8 cellular contexts compared by ENCODE assay signal in genomic region chr11:33773399-33774355, GRCh38. TPM values are rescaled to one million over a fixed set of nuclear protein-coding genes. Genes with fewer than 3 reads are reported as not detected.
DNase-seq lines count a peak whose midpoint lies in the region; ATAC-seq and TF ChIP-seq lines count a peak whose summit lies in the region.

No MANE protein-coding gene starts in this region.

- no peaks in the 10 kb centered on the region for H3K27me3 ChIP-seq in PC-3 (ENCODE audit: low read length)
- no peaks in the 10 kb centered on the region for H3K27me3 ChIP-seq in left ventricle myocardium inferior (ENCODE audit: low read depth)

- CTCF ChIA-PET in PC-3 (lab: Charles Lee) = no interaction called here

- no peaks in the 10 kb centered on the region for H3K9me2 ChIP-seq in PC-3 (replicated peaks; ENCODE audit: low read length)

- BruUV-seq in PC-3 (replicated peaks; lab: Mats Ljungman, UMichigan) = no TSS peak

- ATAC-seq in HG02970 (IDR thresholded peaks at IDR 0.05; ENCODE audit: low FRiP score, unreplicated experiment) (peak; percentile 23), PC-3 (peak; percentile 45)

- H3K4me1 Mint-ChIP-seq in activated naive CD8-positive, alpha-beta T cell treated with anti-CD3 and anti-CD28 coated beads for 36 hours = peaks cover 38% of the 10 kb centered on the region
- H3K4me1 Mint-ChIP-seq in progenitor cell of endocrine pancreas (ENCODE audit: low read depth) = peaks cover 16% of the 10 kb centered on the region

- H3K27ac ChIP-seq in PC-3 (ENCODE audit: low read length) = peak overlapping the region; percentile 19
- peak overlapping the region; percentile 92 for H3K27ac ChIP-seq in left ventricle myocardium inferior (replicated peaks)

- H4K20me1 ChIP-seq in PC-3 (ENCODE audit: low read length) = peaks cover 9% of the 10 kb centered on the region; the same call in 1 of the 2 replicates

- H3K79me2 ChIP-seq in PC-3 (ENCODE audit: low read length) = peaks cover 44% of the 10 kb centered on the region

- DNase-seq in activated CD4-positive, alpha-beta T cell treated with anti-CD3 and anti-CD28 coated beads for 4 hours = peak; percentile 14 to 60
- no peak for DNase-seq in activated CD4-positive, alpha-beta T cell treated with anti-CD3 and anti-CD28 coated beads for 1 hour
- no peak for DNase-seq in PC-3
- DNase-seq in activated naive CD8-positive, alpha-beta T cell treated with anti-CD3 and anti-CD28 coated beads for 36 hours = peak; percentile 61
- no peak for DNase-seq in left ventricle myocardium inferior
- DNase-seq in progenitor cell of endocrine pancreas (ENCODE audit: low spot score, unreplicated experiment) = peak; percentile 34
- DNase-seq in hippocampal formation (lab: John Stamatoyannopoulos, UW) = no peak

- H3K9me3 ChIP-seq in PC-3 (ENCODE audit: low read length) (no peaks in the 10 kb centered on the region), left ventricle myocardium inferior (replicated peaks) (no peaks in the 10 kb centered on the region)

- TF ChIP-seq CTCF in PC-3 (conservative IDR thresholded peaks at IDR 0.05; ENCODE audit: low read depth, low read length) (no peak), left ventricle myocardium inferior (IDR thresholded peaks at IDR 0.05; ENCODE audit: borderline replicate concordance) (no peak), progenitor cell of endocrine pancreas (IDR thresholded peaks at IDR 0.05; ENCODE audit: unreplicated experiment) (no peak)

- peak overlapping the region; percentile 91 for H3K27ac Mint-ChIP-seq in activated naive CD8-positive, alpha-beta T cell treated with anti-CD3 and anti-CD28 coated beads for 36 hours
- peak overlapping the region; percentile 97 for H3K27ac Mint-ChIP-seq in progenitor cell of endocrine pancreas

- POLR2A ChIA-PET in PC-3 (lab: Charles Lee; ENCODE audit: unreplicated experiment) = interaction anchor here (0.7 kb wide), 1 partner anchor 541 kb away, joined by 3 read pairs; no protein-coding TSS in a partner anchor

- H3F3A ChIP-seq in PC-3 (ENCODE audit: low read length, unreplicated experiment) = no peaks in the 10 kb centered on the region

- peak overlapping the region; percentile 95 for H3K4me2 ChIP-seq in PC-3 (ENCODE audit: low read length)

- peak overlapping the region; percentile 79 for H3K9ac ChIP-seq in PC-3 (ENCODE audit: low read length)

- H3K4me3 Mint-ChIP-seq in activated naive CD8-positive, alpha-beta T cell treated with anti-CD3 and anti-CD28 coated beads for 36 hours = peak overlapping the region; percentile 96
- H3K4me3 Mint-ChIP-seq in progenitor cell of endocrine pancreas (ENCODE audit: low read depth) = peak overlapping the region; percentile 93

- H3K27me3 Mint-ChIP-seq in activated naive CD8-positive, alpha-beta T cell treated with anti-CD3 and anti-CD28 coated beads for 36 hours = peaks cover 28% of the 10 kb centered on the region
- peaks cover 35% of the 10 kb centered on the region for H3K27me3 Mint-ChIP-seq in progenitor cell of endocrine pancreas

- H3K36me3 ChIP-seq in PC-3 (ENCODE audit: low read depth, low read length) (no peaks in the 10 kb centered on the region), left ventricle myocardium inferior (peaks cover 8% of the 10 kb centered on the region)

- H3K36me3 Mint-ChIP-seq in activated naive CD8-positive, alpha-beta T cell treated with anti-CD3 and anti-CD28 coated beads for 36 hours = no peaks in the 10 kb centered on the region
- H3K36me3 Mint-ChIP-seq in progenitor cell of endocrine pancreas (ENCODE audit: insufficient read depth) = peaks cover 5% of the 10 kb centered on the region

- peak overlapping the region; percentile 95 for H2AFZ ChIP-seq in PC-3 (ENCODE audit: low read length)

- peak overlapping the region; percentile 97 for H3K4me3 ChIP-seq in PC-3 (ENCODE audit: low read length)
- peak overlapping the region; percentile 96 for H3K4me3 ChIP-seq in left ventricle myocardium inferior

- H3K4me1 ChIP-seq in PC-3 (ENCODE audit: insufficient read depth, low read length) = peaks cover 47% of the 10 kb centered on the region
- H3K4me1 ChIP-seq in left ventricle myocardium inferior = peaks cover 63% of the 10 kb centered on the region

- no peaks in the 10 kb centered on the region for H3K9me3 Mint-ChIP-seq in activated naive CD8-positive, alpha-beta T cell treated with anti-CD3 and anti-CD28 coated beads for 36 hours
- H3K9me3 Mint-ChIP-seq in progenitor cell of endocrine pancreas (ENCODE audit: low read depth) = no peaks in the 10 kb centered on the region

- intact Hi-C loops in PC-3 (cut with micrococcal nuclease) (loop anchor here (5.0 kb wide), 1 partner anchor 34 kb away; no protein-coding TSS in a partner anchor), left ventricle myocardium inferior (cut with micrococcal nuclease) (no loop called here)

RNA-seq across cellular contexts. Expression of gene FBXO3, which starts 0.6 kb away (rescaled TPM):
- total RNA-seq in PC-3 (2014; rRNA removed) (20.2 and 22.5 TPM in 2 replicates), left ventricle myocardium inferior (49.8 TPM), progenitor cell of endocrine pancreas (31.9 and 37.2 TPM in 2 replicates)
- total RNA-seq in activated naive CD8-positive, alpha-beta T cell treated with anti-CD3 and anti-CD28 coated beads for 36 hours = 10 to 100 TPM; 10.1 to 13.2 TPM

RNA-seq across cellular contexts. Expression of gene CD59, which starts 37.5 kb away (rescaled TPM):
- total RNA-seq in PC-3 (2014; rRNA removed) (134 and 170 TPM in 2 replicates), left ventricle myocardium inferior (789 TPM), progenitor cell of endocrine pancreas (214 and 218 TPM in 2 replicates)
- 10 to 100 TPM; 58.4 to 60.3 TPM for total RNA-seq in activated naive CD8-positive, alpha-beta T cell treated with anti-CD3 and anti-CD28 coated beads for 36 hours

Comparison
In these comparisons a context has a peak if more than half of its experiments do, and no peak if none do; other contexts are left out.
1. DNase-seq: peak in activated CD4-positive, alpha-beta T cell treated with anti-CD3 and anti-CD28 coated beads for 4 hours (2 of 2), activated naive CD8-positive, alpha-beta T cell treated with anti-CD3 and anti-CD28 coated beads for 36 hours (single experiment) and progenitor cell of endocrine pancreas (single experiment); none in activated CD4-positive, alpha-beta T cell treated with anti-CD3 and anti-CD28 coated beads for 1 hour (single experiment), PC-3 (single experiment), left ventricle myocardium inferior (single experiment) and hippocampal formation (0 of 2).